8 cellular contexts compared by ENCODE assay signal in genomic region chr11:47980907-47981621, GRCh38. TPM values are rescaled to one million over a fixed set of nuclear protein-coding genes. Genes with fewer than 3 reads are reported as not detected.
A peak's percentile ranks its signal among the peaks of the same experiment; 100 is the strongest.
DNase-seq lines count a peak whose midpoint lies in the region; ATAC-seq, FAIRE-seq and TF ChIP-seq lines count a peak whose summit lies in the region.

No MANE protein-coding gene starts in this region.

- peaks cover 12% of the 10 kb centered on the region for H3K27me3 Mint-ChIP-seq in MCF 10A (ENCODE audit: insufficient read depth, unreplicated experiment)

- intact Hi-C loops in MCF 10A (cut with micrococcal nuclease) = loop anchor here (5.0 to 10.0 kb wide), 3 partner anchors 34 to 126 kb away; no protein-coding TSS in a partner anchor
- intact Hi-C loops in spleen (cut with DNase I; ENCODE audit: low total_unique reads) = no loop called here

- peaks cover 60% of the 10 kb centered on the region for H3K4me1 ChIP-seq in A549
- H3K4me1 ChIP-seq in keratinocyte (ENCODE audit: control insufficient read depth, extremely low read depth, insufficient read depth, low read length) = no peaks in the 10 kb centered on the region
- peaks cover 22 to 79% (median 48%) of the 10 kb centered on the region in 6 donors for H3K4me1 ChIP-seq in spleen

- H3K4me3 ChIP-seq in A549 (peak overlapping the region; percentile 91), keratinocyte (ENCODE audit: control insufficient read depth in 2 of 3, extremely low read depth in 1 of 3, insufficient read depth in 2 of 3, low read depth in 1 of 3, low read length in 3 of 3) (peak overlapping the region; percentile 49 to 60 (median 57)), spleen (peak overlapping the region; percentile 79 to 96 (median 84))

- H3K9me3 Mint-ChIP-seq in MCF 10A (ENCODE audit: unreplicated experiment) = no peaks in the 10 kb centered on the region

- peak overlapping the region; percentile 21 for H2AFZ ChIP-seq in keratinocyte (ENCODE audit: control insufficient read depth, low read length)

- dilution Hi-C loops in keratinocyte (cut with MboI; ENCODE audit: extremely low pct_ligation_motif_present, low sequenced_read_pairs) = no loop called here

- H3K36me3 Mint-ChIP-seq in MCF 10A (ENCODE audit: insufficient read depth, unreplicated experiment) = no peaks in the 10 kb centered on the region

- peak overlapping the region; percentile 54 for H3K4me3 Mint-ChIP-seq in MCF 10A (ENCODE audit: unreplicated experiment)

- H3K9me1 ChIP-seq in keratinocyte (ENCODE audit: control insufficient read depth, extremely low read depth, insufficient read depth, low read length) = no peaks in the 10 kb centered on the region

- H3K9me3 ChIP-seq in A549 (no peaks in the 10 kb centered on the region), keratinocyte (ENCODE audit: control insufficient read depth, low read depth, low read length) (no peaks in the 10 kb centered on the region), spleen (no peaks in the 10 kb centered on the region)

- no peaks in the 10 kb centered on the region for H3K79me2 ChIP-seq in keratinocyte (ENCODE audit: control insufficient read depth, insufficient read depth, low read length)

- TF ChIP-seq CTCF in A549 (IDR thresholded peaks at IDR 0.05) (no peak), GM12874 (IDR thresholded peaks at IDR 0.05; ENCODE audit: insufficient read depth, low read depth, low read length) (peak; percentile 35; the same call in 1 of the 2 replicates), MCF 10A (IDR thresholded peaks at IDR 0.05; ENCODE audit: unreplicated experiment) (no peak), keratinocyte (optimal IDR thresholded peaks at IDR 0.05 in 1 of 3, IDR thresholded peaks at IDR 0.05 in 1 of 3, conservative IDR thresholded peaks at IDR 0.05 in 1 of 3; ENCODE audit: extremely low read depth in 1 of 3, insufficient read depth in 2 of 3, low read length in 3 of 3) (no peak), spleen (IDR thresholded peaks at IDR 0.05 in 8 of 11, conservative IDR thresholded peaks at IDR 0.05 in 3 of 11) (peak in 8 of 11 experiments; percentile 7 to 54 (median 34))

- WGBS in A549 (ENCODE audit: missing lambda C conversion rate) = 1% methylated on average over 16 of the region's 82 CpGs
- WGBS in spleen, 5 donors = 0 to 1% (median 1%) methylated on average over 40 to 82 of the region's 82 CpGs

- H3K36me3 ChIP-seq in keratinocyte (ENCODE audit: control insufficient read depth in 2 of 2, extremely low read depth in 1 of 2, insufficient read depth in 2 of 2, low read length in 2 of 2) (no peaks in the 10 kb centered on the region), spleen (peaks cover 0 to 17% (median 0%) of the 10 kb centered on the region in 6 donors)

- H3K9ac ChIP-seq in keratinocyte (ENCODE audit: control insufficient read depth, extremely low read depth, insufficient read depth, low read length) = peak overlapping the region; percentile 50

- H3K4me2 ChIP-seq in A549 (peak overlapping the region; percentile 81), keratinocyte (ENCODE audit: control insufficient read depth, extremely low read depth, insufficient read depth, low read depth, low read length) (peak overlapping the region; percentile 73)

- peak; percentile 56 to 63 for ATAC-seq in A549
- peak; percentile 51 for ATAC-seq in HG02938 (IDR thresholded peaks at IDR 0.05; ENCODE audit: unreplicated experiment)

- peak; percentile 34 to 56 for DNase-seq in A549 (ENCODE audit: low read depth in 1 of 2, low spot score in 1 of 2)
- peak; percentile 53 for DNase-seq in OCI-M1 (lab: John Stamatoyannopoulos, UW)
- DNase-seq in MCF 10A (ENCODE audit: unreplicated experiment) = no peak
- no peak for DNase-seq in keratinocyte (ENCODE audit: low read depth, low spot score)
- peak; percentile 91 for DNase-seq in spleen
- DNase-seq in pons (ENCODE audit: low spot score) = no peak

- FAIRE-seq in A549 (lab: Jason Lieb, UNC) = no peak
- FAIRE-seq in keratinocyte (lab: Jason Lieb, UNC) = no peak

- 0 out of 5 replicates have a peak, but pooled peaks of 1 of the 2 experiments have one; percentile 7 for TF ChIP-seq RAD21 in A549 (conservative IDR thresholded peaks at IDR 0.05 in 1 of 2, IDR thresholded peaks at IDR 0.05 in 1 of 2)

- H3K27ac ChIP-seq in A549 = peak overlapping the region; percentile 94 to 100
- H3K27ac ChIP-seq in keratinocyte (ENCODE audit: control insufficient read depth, insufficient read depth, low read length) = no peak overlapping the region
- peak overlapping the region; percentile 80 to 95 (median 91) for H3K27ac ChIP-seq in spleen

- no peak for TF ChIP-seq EP300 in A549 (IDR thresholded peaks at IDR 0.05)

- BruUV-seq in MCF 10A (replicated peaks; lab: Mats Ljungman, UMichigan) = no TSS peak

- POLR2A ChIA-PET in A549 (lab: Yijun Ruan, JAX) = interaction anchor here (0.6 to 1.9 kb wide), 6 partner anchors 9 to 128 kb away, joined by 3 to 10 read pairs (median 4); no protein-coding TSS in a partner anchor
- POLR2A ChIA-PET in MCF 10A (lab: Yijun Ruan, JAX) = no interaction called here

- no peaks in the 10 kb centered on the region for H4K20me1 ChIP-seq in keratinocyte (ENCODE audit: control insufficient read depth, extremely low read depth, insufficient read depth, low read length)

- CTCF ChIA-PET in A549 (lab: Yijun Ruan, JAX) = no interaction called here
- CTCF ChIA-PET in MCF 10A (lab: Yijun Ruan, JAX) = interaction anchor here (0.5 kb wide), 1 partner anchor 16 kb away, joined by 3 read pairs; no protein-coding TSS in a partner anchor

- no peak for TF ChIP-seq POLR2A in A549 (IDR thresholded peaks at IDR 0.05; ENCODE audit: low read length)
- no peak for TF ChIP-seq POLR2A in spleen (IDR thresholded peaks at IDR 0.05)

- H3K27me3 ChIP-seq in keratinocyte (ENCODE audit: control insufficient read depth, extremely low read depth, insufficient read depth, low read length) = peaks cover 4% of the 10 kb centered on the region
- no peaks in the 10 kb centered on the region for H3K27me3 ChIP-seq in spleen (replicated peaks in 1 of 7)

- H3K27ac Mint-ChIP-seq in MCF 10A (ENCODE audit: low read depth, unreplicated experiment) = no peak overlapping the region

- peaks cover under 1% of the 10 kb centered on the region for H3K4me1 Mint-ChIP-seq in MCF 10A (ENCODE audit: insufficient read depth, unreplicated experiment)

TF ChIP-seq in A549, 52 proteins besides CTCF, POLR2A, EP300 and RAD21:
- TF ChIP-seq MAFK (IDR thresholded peaks at IDR 0.05; ENCODE audit: partially characterized antibody) (no peak), ZSCAN20 (CRISPR knock-in tag; IDR thresholded peaks at IDR 0.05) (no peak), MAX (IDR thresholded peaks at IDR 0.05) (no peak), FOSB (CRISPR knock-in tag; IDR thresholded peaks at IDR 0.05) (no peak), ATOH8 (CRISPR knock-in tag; IDR thresholded peaks at IDR 0.05; ENCODE audit: low read depth) (no peak), CEBPB (IDR thresholded peaks at IDR 0.05) (no peak), ZNF302 (CRISPR knock-in tag; IDR thresholded peaks at IDR 0.05) (no peak), NR3C1 (IDR thresholded peaks at IDR 0.05) (no peak), HOXA7 (CRISPR knock-in tag; IDR thresholded peaks at IDR 0.05) (no peak)

RNA-seq across cellular contexts. Expression of gene PTPRJ, which starts 0.7 kb away (rescaled TPM):
- polyA plus RNA-seq in A549 (2011; rRNA removed) (30.3 and 46.2 TPM in 2 replicates), A549 (2017; fragmentation: RNase III; extraction: RNeasy Plus Mini Kit Qiagen cat#74134 plus additional on column Dnase treatment) (47.0 to 55.6 TPM (median 50.5 TPM) in 3 replicates), keratinocyte (0.57 to 0.84 TPM (median 0.58 TPM) in 3 replicates), spleen (10 to 100 TPM in 1 of 3 donors, 1 to 10 TPM in 2; 6.4 to 11.6 (median 10.0) TPM)
- polyA plus RNA-seq in A549 (2012; cell fraction: cytosol; rRNA removed) = 15.4 and 22.0 TPM in 2 replicates
- 23.1 and 39.4 TPM in 2 replicates for polyA plus RNA-seq in A549 (2012; cell fraction: nucleus; rRNA removed)
- polyA minus RNA-seq in A549 (2011; rRNA and poly(A)+ RNA removed) = 62.1 and 63.5 TPM in 2 replicates
- total RNA-seq in MCF 10A (2022) (0.30 and 0.61 TPM in 2 replicates), spleen (100 to 1,000 TPM in 4 of 7 donors, 10 to 100 TPM in 3; 63.7 to 135 (median 100) TPM)
- polyA plus RNA-seq in keratinocyte (2011; ENCODE audit: low read depth) = 0.89 TPM
- 0.51 and 0.68 TPM in 2 replicates for polyA plus RNA-seq in keratinocyte (2011; cell fraction: cytosol; rRNA removed)
- 2.2 and 2.7 TPM in 2 replicates for polyA plus RNA-seq in keratinocyte (2011; cell fraction: nucleus; rRNA removed)
- 0.75 and 0.92 TPM in 2 replicates for polyA plus RNA-seq in keratinocyte (2012; ENCODE audit: low replicate concordance)
- polyA minus RNA-seq in keratinocyte = 1.2 to 2.5 TPM (median 1.8 TPM) in 3 replicates
- polyA minus RNA-seq in keratinocyte (2011; cell fraction: cytosol; rRNA and poly(A)+ RNA removed) = 2.3 TPM
- polyA minus RNA-seq in keratinocyte (2011; cell fraction: nucleus; rRNA and poly(A)+ RNA removed) = 3.1 and 6.6 TPM in 2 replicates

Comparison
In these comparisons a context has a peak if more than half of its experiments do, and no peak if none do; other contexts are left out.
1. DNase-seq: peak in A549 (2 of 2), OCI-M1 (single experiment) and spleen (single experiment); none in MCF 10A (single experiment), keratinocyte (single experiment) and pons (single experiment).
2. CTCF ChIP-seq: peak in GM12874 (single experiment) and spleen (8 of 11); none in A549 (single experiment), MCF 10A (single experiment) and keratinocyte (0 of 3).
3. Peak in every context shown above with its lines, with median percentiles within 50 percentile points of each other: H3K4me3 ChIP-seq.